24 cellular contexts compared by ENCODE assay signal in the genomic region with DNA sequence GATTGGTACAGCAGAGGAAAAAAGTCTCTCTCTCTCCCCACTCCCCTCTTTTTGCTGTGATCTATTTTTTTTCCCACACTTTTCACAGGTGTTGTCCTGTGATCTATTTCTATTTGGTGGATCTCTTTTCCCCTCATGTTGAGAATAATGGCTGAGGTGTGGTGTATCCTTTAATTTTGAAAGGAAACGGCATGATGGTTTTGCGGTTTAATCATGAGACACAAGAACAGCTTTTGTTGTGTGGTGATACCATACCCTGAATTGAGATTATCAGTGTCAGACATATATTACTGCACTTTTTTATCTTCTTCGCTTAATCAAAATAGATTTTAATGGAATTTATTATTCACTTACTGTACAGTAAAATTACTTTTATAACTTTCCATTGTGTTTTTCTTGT.
"Had no signal": no experiment of that assay in that cellular context is flagged by ENCODE, and none has a peak within 500 bp of the region (broad histone marks: within the 10 kb centered on the region; RNA-seq: fewer than 3 reads in every experiment).

No MANE protein-coding gene starts in this region.

- DNase-seq: activated B cell treated with CpG ODN at 0.5 μM for 24 hours; activated CD4-positive, alpha-beta T cell treated with anti-CD3 and anti-CD28 coated beads for 4 hours; activated CD8-positive, alpha-beta memory T cell treated with anti-CD3 and anti-CD28 coated beads, Interleukin-2, amount 10 ng/mL, durations not matched to agents 7 days and 5 days; activated CD8-positive, alpha-beta T cell treated with anti-CD3 and anti-CD28 coated beads for 36 hours; activated effector memory CD4-positive, alpha-beta T cell treated with anti-CD3 and anti-CD28 coated beads, Interleukin-2, amount 50 U/mL, for 16 hours; activated naive CD4-positive, alpha-beta T cell treated with anti-CD3 and anti-CD28 coated beads, Interleukin-2, amount 50 U/mL, for 16 hours; activated T-cell treated with anti-CD3 and anti-CD28 coated beads for 4 hours; aorta; foreskin melanocyte; kidney glomerular epithelial cell; left ventricle myocardium inferior; natural killer cell; ovary; stimulated activated CD4-positive, alpha-beta T cell treated with anti-CD3 and anti-CD28 coated beads, Interleukin-2, amount 100 ng/mL, for 48 hours; stimulated activated CD8-positive, alpha-beta memory T cell treated with anti-CD3 and anti-CD28 coated beads, Interleukin-4, amount 100 ng/mL, for 48 hours; stimulated activated naive B cell treated with anti-CD40 and anti-IgM and Interleukin-4, amounts not matched to agents 10 μg/mL and 1 μg/mL and 100 μg/mL, for 72 hours; testis; trophoblast cell; uterus had no signal

- H3K4me3 Mint-ChIP-seq: activated B cell treated with CpG ODN at 0.5 μM for 24 hours; activated CD8-positive, alpha-beta memory T cell treated with anti-CD3 and anti-CD28 coated beads, Interleukin-2, amount 10 ng/mL, durations not matched to agents 7 days and 5 days; activated CD8-positive, alpha-beta T cell treated with anti-CD3 and anti-CD28 coated beads for 36 hours; brain; mesothelial cell of epicardium; natural killer cell; stimulated activated naive B cell treated with anti-CD40 and anti-IgM and Interleukin-4, amounts not matched to agents 10 μg/mL and 1 μg/mL and 100 μg/mL, for 72 hours had no signal

- H3K36me3 Mint-ChIP-seq: activated CD8-positive, alpha-beta memory T cell treated with anti-CD3 and anti-CD28 coated beads, Interleukin-2, amount 10 ng/mL, durations not matched to agents 7 days and 5 days; brain; natural killer cell had no signal

- H3K27me3 ChIP-seq: ovary, testis, uterus had no signal

- H3K9me3 Mint-ChIP-seq: activated B cell treated with CpG ODN at 0.5 μM for 24 hours; activated CD8-positive, alpha-beta T cell treated with anti-CD3 and anti-CD28 coated beads for 36 hours; brain; mesothelial cell of epicardium; natural killer cell; stimulated activated naive B cell treated with anti-CD40 and anti-IgM and Interleukin-4, amounts not matched to agents 10 μg/mL and 1 μg/mL and 100 μg/mL, for 72 hours had no signal

- FAIRE-seq: endometrium had no signal

- ATAC-seq: activated CD8-positive, alpha-beta memory T cell treated with anti-CD3 and anti-CD28 coated beads, Interleukin-2, amount 10 ng/mL, durations not matched to agents 7 days and 5 days; activated CD8-positive, alpha-beta T cell treated with anti-CD3 and anti-CD28 coated beads for 36 hours; esophagus mucosa; natural killer cell; stimulated activated naive B cell treated with anti-CD40 and anti-IgM and Interleukin-4, amounts not matched to agents 10 μg/mL and 1 μg/mL and 100 μg/mL, for 72 hours had no signal

- H3K27ac Mint-ChIP-seq: activated B cell treated with CpG ODN at 0.5 μM for 24 hours; activated CD8-positive, alpha-beta memory T cell treated with anti-CD3 and anti-CD28 coated beads, Interleukin-2, amount 10 ng/mL, durations not matched to agents 7 days and 5 days; activated CD8-positive, alpha-beta T cell treated with anti-CD3 and anti-CD28 coated beads for 36 hours; brain; mesothelial cell of epicardium; stimulated activated naive B cell treated with anti-CD40 and anti-IgM and Interleukin-4, amounts not matched to agents 10 μg/mL and 1 μg/mL and 100 μg/mL, for 72 hours had no signal

- H3K9me3 ChIP-seq: left ventricle myocardium inferior, ovary, prostate gland, testis, uterus had no signal

- H3K36me3 ChIP-seq: left ventricle myocardium inferior, ovary, prostate gland, uterus had no signal

- H3K27me3 Mint-ChIP-seq: activated B cell treated with CpG ODN at 0.5 μM for 24 hours; activated CD8-positive, alpha-beta memory T cell treated with anti-CD3 and anti-CD28 coated beads, Interleukin-2, amount 10 ng/mL, durations not matched to agents 7 days and 5 days; activated CD8-positive, alpha-beta T cell treated with anti-CD3 and anti-CD28 coated beads for 36 hours; brain; stimulated activated naive B cell treated with anti-CD40 and anti-IgM and Interleukin-4, amounts not matched to agents 10 μg/mL and 1 μg/mL and 100 μg/mL, for 72 hours had no signal

- H3K27ac ChIP-seq: left ventricle myocardium inferior, ovary, prostate gland, testis, uterus had no signal

- H3K4me3 ChIP-seq: left ventricle myocardium inferior, ovary, prostate gland, testis, uterus had no signal
